1 cellular context compared by ENCODE assay signal in genomic region chr1:182292193-182292741, GRCh38.
TF ChIP-seq lines count a peak whose summit lies in the region.

No MANE protein-coding gene starts in this region.

TF ChIP-seq in K562, 482 proteins besides CTCF, POLR2A, EP300 and RAD21 (continued from another document and continues in another):
- TF ChIP-seq MLX (CRISPR knock-in tag; conservative IDR thresholded peaks at IDR 0.05) (no peak), ZNF324 (CRISPR knock-in tag; IDR thresholded peaks at IDR 0.05) (no peak), MTF1 (CRISPR knock-in tag; IDR thresholded peaks at IDR 0.05; ENCODE audit: borderline replicate concordance) (no peak), ZNF232 (CRISPR knock-in tag; IDR thresholded peaks at IDR 0.05) (no peak), ZBTB40 (IDR thresholded peaks at IDR 0.05) (no peak), ZBTB40 (CRISPR knock-in tag; IDR thresholded peaks at IDR 0.05) (no peak), DNMT1 (IDR thresholded peaks at IDR 0.05) (no peak), SMARCC2 (IDR thresholded peaks at IDR 0.05; ENCODE audit: low read depth) (no peak), NKRF (IDR thresholded peaks at IDR 0.05; ENCODE audit: borderline replicate concordance) (no peak), ELK3 (CRISPR knock-in tag; IDR thresholded peaks at IDR 0.05) (no peak), SP1 (CRISPR knock-in tag; IDR thresholded peaks at IDR 0.05) (peak; percentile 63; the same call in 1 of the 2 replicates), ILK (tag; IDR thresholded peaks at IDR 0.05; ENCODE audit: borderline replicate concordance, low read depth) (no peak), AFF1 (IDR thresholded peaks at IDR 0.05; ENCODE audit: low read depth in 1 of 2, partially characterized antibody in 2 of 2) (peak in 1 of 2 experiments; percentile 18), HBP1 (CRISPR knock-in tag; IDR thresholded peaks at IDR 0.05) (no peak), POLR2B (IDR thresholded peaks at IDR 0.05; ENCODE audit: low read depth, partially characterized antibody) (peak; percentile 33), ZBTB2 (IDR thresholded peaks at IDR 0.05) (no peak), ZFX (CRISPR knock-in tag; IDR thresholded peaks at IDR 0.05) (no peak), RNF2 (IDR thresholded peaks at IDR 0.05) (no peak), TCF15 (CRISPR knock-in tag; IDR thresholded peaks at IDR 0.05) (no peak), MLLT1 (IDR thresholded peaks at IDR 0.05) (0 out of 4 replicates have a peak, but pooled peaks of 1 of the 2 experiments have one; percentile 27), GATAD2B (IDR thresholded peaks at IDR 0.05; ENCODE audit: borderline replicate concordance) (no peak), RAD51 (IDR thresholded peaks at IDR 0.05; ENCODE audit: borderline replicate concordance, low read depth) (no peak; the same call in 1 of the 2 replicates), KDM4B (IDR thresholded peaks at IDR 0.05; ENCODE audit: borderline replicate concordance in 2 of 2, low read depth in 1 of 2) (no peak), ZBTB43 (CRISPR knock-in tag; IDR thresholded peaks at IDR 0.05) (no peak), MED1 (CRISPR knock-in tag; IDR thresholded peaks at IDR 0.05; ENCODE audit: borderline replicate concordance) (no peak), TFAM (CRISPR knock-in tag; conservative IDR thresholded peaks at IDR 0.05) (no peak), MAFK (IDR thresholded peaks at IDR 0.05; ENCODE audit: low read length) (no peak), CHD2 (IDR thresholded peaks at IDR 0.05; ENCODE audit: low read depth, low read length) (peak; percentile 84), ELF4 (CRISPR knock-in tag; IDR thresholded peaks at IDR 0.05) (0 out of 2 replicates have a peak, but pooled peaks have one; percentile 25)
